18 cellular contexts compared by ENCODE assay signal in the genomic region with DNA sequence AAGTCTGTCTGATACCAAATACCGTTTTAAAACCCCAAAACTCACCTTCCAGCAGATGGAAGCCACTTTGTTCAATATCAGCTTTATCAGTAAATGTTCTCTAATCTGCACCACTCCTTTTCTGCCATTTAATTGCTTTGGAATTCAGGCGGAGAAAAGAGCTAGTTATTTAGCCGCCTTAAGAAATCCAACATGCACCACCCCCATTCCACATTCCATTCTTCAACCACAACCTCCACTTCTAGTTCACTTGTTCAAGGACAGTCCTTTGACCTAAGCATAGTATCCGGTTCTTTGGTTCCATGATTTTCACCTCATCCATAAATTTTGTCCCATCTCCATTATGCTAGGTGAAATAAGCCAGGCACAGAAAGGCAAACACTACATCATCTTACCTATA.
"Had no signal": no experiment of that assay in that cellular context is flagged by ENCODE, and none has a peak within 500 bp of the region (broad histone marks: within the 10 kb centered on the region; RNA-seq: fewer than 3 reads in every experiment).

No MANE protein-coding gene starts in this region.

- H3K4me3 ChIP-seq: dorsolateral prefrontal cortex, heart left ventricle, psoas muscle, right atrium auricular region, sigmoid colon, suprapubic skin, thyroid gland, uterus had no signal

- H3K36me3 ChIP-seq: heart left ventricle, right atrium auricular region, sigmoid colon, suprapubic skin, thyroid gland, uterus had no signal

- H3K9ac ChIP-seq: parathyroid adenoma had no signal

- H3K9me3 ChIP-seq: heart left ventricle, psoas muscle, right atrium auricular region, suprapubic skin, thyroid gland, uterus had no signal

- H3K79me2 ChIP-seq: parathyroid adenoma had no signal

- H2AFZ ChIP-seq: parathyroid adenoma had no signal

- H3K27ac ChIP-seq: dorsolateral prefrontal cortex, heart left ventricle, parathyroid adenoma, psoas muscle, right atrium auricular region, sigmoid colon, suprapubic skin, thyroid gland, uterus had no signal

- H3K27me3 ChIP-seq: heart left ventricle, right atrium auricular region, sigmoid colon, suprapubic skin, thyroid gland, uterus had no signal

- DNase-seq: cortex of kidney; dorsolateral prefrontal cortex; effector CD8-positive, alpha-beta T cell; heart left ventricle; hippocampal formation; mammary epithelial cell; naive thymus-derived CD4-positive, alpha-beta T cell; nephron progenitor cell; psoas muscle; sigmoid colon; small intestine; stimulated activated CD4-positive, alpha-beta T cell treated with anti-CD3 and anti-CD28 coated beads, Interleukin-12 subunit alpha, Interleukin-12 subunit beta, amount 100 ng/mL, for 4 hours; stimulated activated naive CD4-positive, alpha-beta T cell treated with Interleukin-2 at 50 U/mL for 16 hours; thyroid gland; uterus had no signal

- H3K4me1 ChIP-seq: heart left ventricle, parathyroid adenoma, psoas muscle, right atrium auricular region, sigmoid colon, suprapubic skin, thyroid gland, uterus had no signal
